Comparison of ENCODE assay signal across 1 cellular context in genomic region chr11:64287676-64288352, GRCh38.
TF ChIP-seq lines count a peak whose summit lies in the region.

No MANE protein-coding gene starts in this region.

TF ChIP-seq in H1, 55 proteins besides CTCF, POLR2A, EP300 and RAD21:
- no peak for TF ChIP-seq SP4 (IDR thresholded peaks at IDR 0.05; ENCODE audit: low read length)
- no peak for TF ChIP-seq HDAC2 (IDR thresholded peaks at IDR 0.05; ENCODE audit: borderline replicate concordance in 1 of 2, low read depth in 2 of 2, low read length in 2 of 2)
- no peak for TF ChIP-seq CBX5 (IDR thresholded peaks at IDR 0.05; ENCODE audit: low read depth, low read length)
- no peak for TF ChIP-seq SUZ12 (IDR thresholded peaks at IDR 0.05; ENCODE audit: low read length)
- no peak for TF ChIP-seq KDM5A (IDR thresholded peaks at IDR 0.05; ENCODE audit: low read length)
- TF ChIP-seq JUN (IDR thresholded peaks at IDR 0.05; ENCODE audit: low read depth, low read length) = no peak
- no peak for TF ChIP-seq GTF2F1 (IDR thresholded peaks at IDR 0.05; ENCODE audit: borderline replicate concordance, low read depth, low read length)
- no peak for TF ChIP-seq ZNF274 (IDR thresholded peaks at IDR 0.05; ENCODE audit: borderline replicate concordance, extremely low read depth, low read length)
- TF ChIP-seq CHD1 (IDR thresholded peaks at IDR 0.05; ENCODE audit: low read depth, low read length) = no peak
- TF ChIP-seq JUND (IDR thresholded peaks at IDR 0.05; ENCODE audit: low read length) = no peak
- TF ChIP-seq TEAD4 (IDR thresholded peaks at IDR 0.05; ENCODE audit: low read depth, low read length) = no peak
- no peak for TF ChIP-seq CHD7 (IDR thresholded peaks at IDR 0.05; ENCODE audit: insufficient replicate concordance, low read length)
- TF ChIP-seq SP1 (IDR thresholded peaks at IDR 0.05; ENCODE audit: low read depth, low read length) = no peak
- no peak for TF ChIP-seq ATF2 (IDR thresholded peaks at IDR 0.05; ENCODE audit: low read length)
- no peak for TF ChIP-seq CBX8 (IDR thresholded peaks at IDR 0.05; ENCODE audit: borderline replicate concordance, low read depth, low read length)
- no peak for TF ChIP-seq RBBP5 (IDR thresholded peaks at IDR 0.05; ENCODE audit: borderline replicate concordance, low read depth, low read length)
- TF ChIP-seq CEBPB (IDR thresholded peaks at IDR 0.05; ENCODE audit: low read depth, low read length) = no peak
- TF ChIP-seq KDM4A (IDR thresholded peaks at IDR 0.05; ENCODE audit: low read depth, low read length, severe bottlenecking) = no peak
- TF ChIP-seq BCL11A (IDR thresholded peaks at IDR 0.05; ENCODE audit: low read depth in 2 of 2, low read length in 2 of 2) = no peak
